Comparison of ENCODE assay signal across 1 cellular context in genomic region chr22:22357024-22357868, GRCh38.
A peak's percentile ranks its signal among the peaks of the same experiment; 100 is the strongest.
TF ChIP-seq lines count a peak whose summit lies in the region.

No MANE protein-coding gene starts in this region.

TF ChIP-seq in HepG2, 621 proteins besides CTCF, POLR2A, EP300 and RAD21 (continued from another document):
- TF ChIP-seq, protein P1, sequence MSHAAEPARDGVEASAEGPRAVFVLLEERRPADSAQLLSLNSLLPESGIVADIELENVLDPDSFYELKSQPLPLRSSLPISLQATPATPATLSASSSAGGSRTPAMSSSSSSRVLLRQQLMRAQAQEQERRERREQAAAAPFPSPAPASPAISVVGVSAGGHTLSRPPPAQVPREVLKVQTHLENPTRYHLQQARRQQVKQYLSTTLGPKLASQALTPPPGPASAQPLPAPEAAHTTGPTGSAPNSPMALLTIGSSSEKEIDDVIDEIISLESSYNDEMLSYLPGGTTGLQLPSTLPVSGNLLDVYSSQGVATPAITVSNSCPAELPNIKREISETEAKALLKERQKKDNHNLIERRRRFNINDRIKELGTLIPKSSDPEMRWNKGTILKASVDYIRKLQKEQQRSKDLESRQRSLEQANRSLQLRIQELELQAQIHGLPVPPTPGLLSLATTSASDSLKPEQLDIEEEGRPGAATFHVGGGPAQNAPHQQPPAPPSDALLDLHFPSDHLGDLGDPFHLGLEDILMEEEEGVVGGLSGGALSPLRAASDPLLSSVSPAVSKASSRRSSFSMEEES (CRISPR knock-in tag; IDR thresholded peaks at IDR 0.05) = peak; percentile 63; the same call in 1 of the 2 replicates
- no peak for TF ChIP-seq CREB1 (IDR thresholded peaks at IDR 0.05)
- TF ChIP-seq CREB1 (CRISPR knock-in tag; IDR thresholded peaks at IDR 0.05) = no peak
- no peak for TF ChIP-seq ZNF7 (CRISPR knock-in tag; IDR thresholded peaks at IDR 0.05)
- TF ChIP-seq SMYD3 (CRISPR knock-in tag; IDR thresholded peaks at IDR 0.05) = no peak
- TF ChIP-seq, protein P2, sequence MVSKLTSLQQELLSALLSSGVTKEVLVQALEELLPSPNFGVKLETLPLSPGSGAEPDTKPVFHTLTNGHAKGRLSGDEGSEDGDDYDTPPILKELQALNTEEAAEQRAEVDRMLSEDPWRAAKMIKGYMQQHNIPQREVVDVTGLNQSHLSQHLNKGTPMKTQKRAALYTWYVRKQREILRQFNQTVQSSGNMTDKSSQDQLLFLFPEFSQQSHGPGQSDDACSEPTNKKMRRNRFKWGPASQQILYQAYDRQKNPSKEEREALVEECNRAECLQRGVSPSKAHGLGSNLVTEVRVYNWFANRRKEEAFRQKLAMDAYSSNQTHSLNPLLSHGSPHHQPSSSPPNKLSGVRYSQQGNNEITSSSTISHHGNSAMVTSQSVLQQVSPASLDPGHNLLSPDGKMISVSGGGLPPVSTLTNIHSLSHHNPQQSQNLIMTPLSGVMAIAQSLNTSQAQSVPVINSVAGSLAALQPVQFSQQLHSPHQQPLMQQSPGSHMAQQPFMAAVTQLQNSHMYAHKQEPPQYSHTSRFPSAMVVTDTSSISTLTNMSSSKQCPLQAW (CRISPR knock-in tag; IDR thresholded peaks at IDR 0.05) = 0 out of 2 replicates have a peak, but pooled peaks have one; percentile 26
- TF ChIP-seq, protein P3, sequence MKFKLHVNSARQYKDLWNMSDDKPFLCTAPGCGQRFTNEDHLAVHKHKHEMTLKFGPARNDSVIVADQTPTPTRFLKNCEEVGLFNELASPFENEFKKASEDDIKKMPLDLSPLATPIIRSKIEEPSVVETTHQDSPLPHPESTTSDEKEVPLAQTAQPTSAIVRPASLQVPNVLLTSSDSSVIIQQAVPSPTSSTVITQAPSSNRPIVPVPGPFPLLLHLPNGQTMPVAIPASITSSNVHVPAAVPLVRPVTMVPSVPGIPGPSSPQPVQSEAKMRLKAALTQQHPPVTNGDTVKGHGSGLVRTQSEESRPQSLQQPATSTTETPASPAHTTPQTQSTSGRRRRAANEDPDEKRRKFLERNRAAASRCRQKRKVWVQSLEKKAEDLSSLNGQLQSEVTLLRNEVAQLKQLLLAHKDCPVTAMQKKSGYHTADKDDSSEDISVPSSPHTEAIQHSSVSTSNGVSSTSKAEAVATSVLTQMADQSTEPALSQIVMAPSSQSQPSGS (CRISPR knock-in tag; IDR thresholded peaks at IDR 0.05) = no peak
- no peak for TF ChIP-seq SP140L (CRISPR knock-in tag; IDR thresholded peaks at IDR 0.05; ENCODE audit: borderline replicate concordance)
- TF ChIP-seq FOXM1 (CRISPR knock-in tag; IDR thresholded peaks at IDR 0.05) = no peak
- TF ChIP-seq USF2 (IDR thresholded peaks at IDR 0.05; ENCODE audit: low read depth, low read length) = peak; percentile 38; the same call in 1 of the 2 replicates
- TF ChIP-seq USF2 (CRISPR knock-in tag; IDR thresholded peaks at IDR 0.05; ENCODE audit: borderline replicate concordance) = peak; percentile 59; the same call in 1 of the 2 replicates
- no peak for TF ChIP-seq JUNB (CRISPR knock-in tag; IDR thresholded peaks at IDR 0.05; ENCODE audit: borderline replicate concordance)
- TF ChIP-seq ZNF446 (CRISPR knock-in tag; IDR thresholded peaks at IDR 0.05) = no peak
- TF ChIP-seq, protein P4, sequence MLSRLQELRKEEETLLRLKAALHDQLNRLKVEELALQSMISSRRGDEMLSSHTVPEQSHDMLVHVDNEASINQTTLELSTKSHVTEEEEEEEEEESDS (CRISPR knock-in tag; IDR thresholded peaks at IDR 0.05; ENCODE audit: borderline replicate concordance) = no peak
- TF ChIP-seq FOXO4 (CRISPR knock-in tag; conservative IDR thresholded peaks at IDR 0.05) = no peak
- peak; percentile 50 for TF ChIP-seq BHLHE40 (IDR thresholded peaks at IDR 0.05; ENCODE audit: low read length)
- TF ChIP-seq, protein P5, sequence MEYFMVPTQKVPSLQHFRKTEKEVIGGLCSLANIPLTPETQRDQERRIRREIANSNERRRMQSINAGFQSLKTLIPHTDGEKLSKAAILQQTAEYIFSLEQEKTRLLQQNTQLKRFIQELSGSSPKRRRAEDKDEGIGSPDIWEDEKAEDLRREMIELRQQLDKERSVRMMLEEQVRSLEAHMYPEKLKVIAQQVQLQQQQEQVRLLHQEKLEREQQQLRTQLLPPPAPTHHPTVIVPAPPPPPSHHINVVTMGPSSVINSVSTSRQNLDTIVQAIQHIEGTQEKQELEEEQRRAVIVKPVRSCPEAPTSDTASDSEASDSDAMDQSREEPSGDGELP (IDR thresholded peaks at IDR 0.05; ENCODE audit: borderline replicate concordance, low read depth) = peak; percentile 23; the same call in 1 of the 2 replicates
- TF ChIP-seq EZH2 (conservative IDR thresholded peaks at IDR 0.05; ENCODE audit: low read depth, low read length) = no peak
- no peak for TF ChIP-seq ZNF816 (CRISPR knock-in tag; IDR thresholded peaks at IDR 0.05; ENCODE audit: borderline replicate concordance)
- no peak for TF ChIP-seq MIER3 (CRISPR knock-in tag; IDR thresholded peaks at IDR 0.05; ENCODE audit: borderline replicate concordance)
- TF ChIP-seq CEBPB (IDR thresholded peaks at IDR 0.05; ENCODE audit: borderline replicate concordance, low read depth, low read length) = no peak
- TF ChIP-seq STAG1 (CRISPR knock-in tag; IDR thresholded peaks at IDR 0.05) = peak; percentile 66
- TF ChIP-seq HNF4A (CRISPR knock-in tag; IDR thresholded peaks at IDR 0.05) = no peak
- TF ChIP-seq, protein P6, sequence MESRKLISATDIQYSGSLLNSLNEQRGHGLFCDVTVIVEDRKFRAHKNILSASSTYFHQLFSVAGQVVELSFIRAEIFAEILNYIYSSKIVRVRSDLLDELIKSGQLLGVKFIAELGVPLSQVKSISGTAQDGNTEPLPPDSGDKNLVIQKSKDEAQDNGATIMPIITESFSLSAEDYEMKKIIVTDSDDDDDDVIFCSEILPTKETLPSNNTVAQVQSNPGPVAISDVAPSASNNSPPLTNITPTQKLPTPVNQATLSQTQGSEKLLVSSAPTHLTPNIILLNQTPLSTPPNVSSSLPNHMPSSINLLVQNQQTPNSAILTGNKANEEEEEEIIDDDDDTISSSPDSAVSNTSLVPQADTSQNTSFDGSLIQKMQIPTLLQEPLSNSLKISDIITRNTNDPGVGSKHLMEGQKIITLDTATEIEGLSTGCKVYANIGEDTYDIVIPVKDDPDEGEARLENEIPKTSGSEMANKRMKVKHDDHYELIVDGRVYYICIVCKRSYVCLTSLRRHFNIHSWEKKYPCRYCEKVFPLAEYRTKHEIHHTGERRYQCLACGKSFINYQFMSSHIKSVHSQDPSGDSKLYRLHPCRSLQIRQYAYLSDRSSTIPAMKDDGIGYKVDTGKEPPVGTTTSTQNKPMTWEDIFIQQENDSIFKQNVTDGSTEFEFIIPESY (CRISPR knock-in tag; IDR thresholded peaks at IDR 0.05) = no peak
- no peak for TF ChIP-seq PLRG1 (conservative IDR thresholded peaks at IDR 0.05)
- TF ChIP-seq, protein P7, sequence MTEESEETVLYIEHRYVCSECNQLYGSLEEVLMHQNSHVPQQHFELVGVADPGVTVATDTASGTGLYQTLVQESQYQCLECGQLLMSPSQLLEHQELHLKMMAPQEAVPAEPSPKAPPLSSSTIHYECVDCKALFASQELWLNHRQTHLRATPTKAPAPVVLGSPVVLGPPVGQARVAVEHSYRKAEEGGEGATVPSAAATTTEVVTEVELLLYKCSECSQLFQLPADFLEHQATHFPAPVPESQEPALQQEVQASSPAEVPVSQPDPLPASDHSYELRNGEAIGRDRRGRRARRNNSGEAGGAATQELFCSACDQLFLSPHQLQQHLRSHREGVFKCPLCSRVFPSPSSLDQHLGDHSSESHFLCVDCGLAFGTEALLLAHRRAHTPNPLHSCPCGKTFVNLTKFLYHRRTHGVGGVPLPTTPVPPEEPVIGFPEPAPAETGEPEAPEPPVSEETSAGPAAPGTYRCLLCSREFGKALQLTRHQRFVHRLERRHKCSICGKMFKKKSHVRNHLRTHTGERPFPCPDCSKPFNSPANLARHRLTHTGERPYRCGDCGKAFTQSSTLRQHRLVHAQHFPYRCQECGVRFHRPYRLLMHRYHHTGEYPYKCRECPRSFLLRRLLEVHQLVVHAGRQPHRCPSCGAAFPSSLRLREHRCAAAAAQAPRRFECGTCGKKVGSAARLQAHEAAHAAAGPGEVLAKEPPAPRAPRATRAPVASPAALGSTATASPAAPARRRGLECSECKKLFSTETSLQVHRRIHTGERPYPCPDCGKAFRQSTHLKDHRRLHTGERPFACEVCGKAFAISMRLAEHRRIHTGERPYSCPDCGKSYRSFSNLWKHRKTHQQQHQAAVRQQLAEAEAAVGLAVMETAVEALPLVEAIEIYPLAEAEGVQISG (CRISPR knock-in tag; IDR thresholded peaks at IDR 0.05) = no peak
- no peak for TF ChIP-seq SP2 (CRISPR knock-in tag; IDR thresholded peaks at IDR 0.05)
- no peak for TF ChIP-seq GATAD2A (CRISPR knock-in tag; IDR thresholded peaks at IDR 0.05)
- TF ChIP-seq ZNF589 (CRISPR knock-in tag; conservative IDR thresholded peaks at IDR 0.05) = no peak
- TF ChIP-seq ZNF850 (CRISPR knock-in tag; conservative IDR thresholded peaks at IDR 0.05) = no peak
- 0 out of 2 replicates have a peak, but pooled peaks have one; percentile 25 for TF ChIP-seq RAD51 (IDR thresholded peaks at IDR 0.05; ENCODE audit: borderline replicate concordance)
- no peak for TF ChIP-seq ZNF746 (CRISPR knock-in tag; IDR thresholded peaks at IDR 0.05)
- no peak for TF ChIP-seq IKZF4 (CRISPR knock-in tag; IDR thresholded peaks at IDR 0.05; ENCODE audit: borderline replicate concordance, low read depth, not compliant biosample characterization)
- no peak for TF ChIP-seq ZNF549 (CRISPR knock-in tag; IDR thresholded peaks at IDR 0.05)
- TF ChIP-seq MTA1 (CRISPR knock-in tag; IDR thresholded peaks at IDR 0.05; ENCODE audit: borderline replicate concordance) = no peak
- TF ChIP-seq ZFP1 (CRISPR knock-in tag; IDR thresholded peaks at IDR 0.05) = no peak
- TF ChIP-seq MAFF (IDR thresholded peaks at IDR 0.05; ENCODE audit: low read depth, low read length) = no peak
- TF ChIP-seq CHCHD3 (CRISPR knock-in tag; IDR thresholded peaks at IDR 0.05) = no peak
- no peak for TF ChIP-seq KLF11 (CRISPR knock-in tag; IDR thresholded peaks at IDR 0.05)
- no peak for TF ChIP-seq SMARCE1 (IDR thresholded peaks at IDR 0.05; ENCODE audit: borderline replicate concordance)
